1 cellular context compared by ENCODE assay signal in genomic region chr14:41662780-41663477, GRCh38.
A peak's percentile ranks its signal among the peaks of the same experiment; 100 is the strongest.
TF ChIP-seq lines count a peak whose summit lies in the region.

No MANE protein-coding gene starts in this region.

TF ChIP-seq in HepG2, 621 proteins besides CTCF, POLR2A, EP300 and RAD21 (continued from another document and continues in another):
- TF ChIP-seq, protein P1, sequence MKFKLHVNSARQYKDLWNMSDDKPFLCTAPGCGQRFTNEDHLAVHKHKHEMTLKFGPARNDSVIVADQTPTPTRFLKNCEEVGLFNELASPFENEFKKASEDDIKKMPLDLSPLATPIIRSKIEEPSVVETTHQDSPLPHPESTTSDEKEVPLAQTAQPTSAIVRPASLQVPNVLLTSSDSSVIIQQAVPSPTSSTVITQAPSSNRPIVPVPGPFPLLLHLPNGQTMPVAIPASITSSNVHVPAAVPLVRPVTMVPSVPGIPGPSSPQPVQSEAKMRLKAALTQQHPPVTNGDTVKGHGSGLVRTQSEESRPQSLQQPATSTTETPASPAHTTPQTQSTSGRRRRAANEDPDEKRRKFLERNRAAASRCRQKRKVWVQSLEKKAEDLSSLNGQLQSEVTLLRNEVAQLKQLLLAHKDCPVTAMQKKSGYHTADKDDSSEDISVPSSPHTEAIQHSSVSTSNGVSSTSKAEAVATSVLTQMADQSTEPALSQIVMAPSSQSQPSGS (CRISPR knock-in tag; IDR thresholded peaks at IDR 0.05), result peak; percentile 34; the same call in 1 of the 2 replicates
- TF ChIP-seq NR2F6 (IDR thresholded peaks at IDR 0.05) (peak; percentile 74), NR2F6 (CRISPR knock-in tag; IDR thresholded peaks at IDR 0.05) (peak; percentile 79), TARDBP (CRISPR knock-in tag; IDR thresholded peaks at IDR 0.05) (peak; percentile 77; the same call in 1 of the 2 replicates), ATM (IDR thresholded peaks at IDR 0.05; ENCODE audit: borderline replicate concordance) (no peak), FOXP4 (CRISPR knock-in tag; IDR thresholded peaks at IDR 0.05) (peak; percentile 78), MAFF (IDR thresholded peaks at IDR 0.05; ENCODE audit: low read depth, low read length) (0 out of 2 replicates have a peak, but pooled peaks have one; percentile 13), FOXJ3 (CRISPR knock-in tag; IDR thresholded peaks at IDR 0.05; ENCODE audit: borderline replicate concordance) (peak; percentile 53; the same call in 1 of the 2 replicates), MIXL1 (CRISPR knock-in tag; IDR thresholded peaks at IDR 0.05) (peak; percentile 90), NR2F2 (IDR thresholded peaks at IDR 0.05; ENCODE audit: borderline replicate concordance, low read depth) (peak; percentile 77; the same call in 1 of the 2 replicates), TBL1XR1 (IDR thresholded peaks at IDR 0.05; ENCODE audit: borderline replicate concordance, low read length, partially characterized antibody) (peak; percentile 34), ZNF230 (CRISPR knock-in tag; IDR thresholded peaks at IDR 0.05) (no peak), FOXP1 (IDR thresholded peaks at IDR 0.05) (no peak), FOXP1 (CRISPR knock-in tag; IDR thresholded peaks at IDR 0.05) (peak; percentile 86; the same call in 1 of the 2 replicates), ZNF354B (CRISPR knock-in tag; IDR thresholded peaks at IDR 0.05) (no peak), HNF4G (IDR thresholded peaks at IDR 0.05; ENCODE audit: borderline replicate concordance, low read depth, low read length) (peak; percentile 59; the same call in 1 of the 2 replicates), HNF4G (CRISPR knock-in tag; IDR thresholded peaks at IDR 0.05; ENCODE audit: borderline replicate concordance, low read depth) (no peak), TBX3 (IDR thresholded peaks at IDR 0.05; ENCODE audit: borderline replicate concordance) (peak; percentile 84), ZNF143 (CRISPR knock-in tag; IDR thresholded peaks at IDR 0.05) (no peak), DPF2 (CRISPR knock-in tag; IDR thresholded peaks at IDR 0.05; ENCODE audit: borderline replicate concordance, low read depth) (peak; percentile 70), MED1 (CRISPR knock-in tag; IDR thresholded peaks at IDR 0.05) (peak; percentile 39; the same call in 1 of the 2 replicates), NCOA2 (CRISPR knock-in tag; IDR thresholded peaks at IDR 0.05) (peak; percentile 41; the same call in 1 of the 2 replicates), ZNF609 (CRISPR knock-in tag; IDR thresholded peaks at IDR 0.05; ENCODE audit: borderline replicate concordance) (peak; percentile 86; the same call in 1 of the 2 replicates), ZSCAN22 (CRISPR knock-in tag; IDR thresholded peaks at IDR 0.05) (peak; percentile 81; the same call in 1 of the 2 replicates), ZFP36L1 (CRISPR knock-in tag; IDR thresholded peaks at IDR 0.05) (peak; percentile 54; the same call in 1 of the 2 replicates), AHDC1 (CRISPR knock-in tag; IDR thresholded peaks at IDR 0.05; ENCODE audit: borderline replicate concordance) (peak; percentile 93; the same call in 1 of the 2 replicates), ZSCAN5A (CRISPR knock-in tag; IDR thresholded peaks at IDR 0.05; ENCODE audit: borderline replicate concordance) (no peak), RARA (CRISPR knock-in tag; IDR thresholded peaks at IDR 0.05) (peak; percentile 81), ZNF570 (CRISPR knock-in tag; IDR thresholded peaks at IDR 0.05; ENCODE audit: borderline replicate concordance) (no peak), FOXA3 (CRISPR knock-in tag; IDR thresholded peaks at IDR 0.05) (peak; percentile 85), EHMT2 (IDR thresholded peaks at IDR 0.05; ENCODE audit: borderline replicate concordance, low read depth, low read length) (peak; percentile 63; the same call in 1 of the 2 replicates), SMARCE1 (IDR thresholded peaks at IDR 0.05; ENCODE audit: borderline replicate concordance) (no peak), CREM (IDR thresholded peaks at IDR 0.05) (peak; percentile 48; the same call in 1 of the 2 replicates), CREM (CRISPR knock-in tag; IDR thresholded peaks at IDR 0.05) (no peak)
- TF ChIP-seq, protein P2, sequence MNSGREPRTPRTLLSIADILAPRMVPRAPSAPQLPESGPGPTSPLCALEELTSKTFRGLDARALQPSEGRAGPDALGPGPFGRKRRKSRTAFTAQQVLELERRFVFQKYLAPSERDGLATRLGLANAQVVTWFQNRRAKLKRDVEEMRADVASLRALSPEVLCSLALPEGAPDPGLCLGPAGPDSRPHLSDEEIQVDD (CRISPR knock-in tag; IDR thresholded peaks at IDR 0.05; ENCODE audit: borderline replicate concordance), result no peak
- TF ChIP-seq, protein P3, sequence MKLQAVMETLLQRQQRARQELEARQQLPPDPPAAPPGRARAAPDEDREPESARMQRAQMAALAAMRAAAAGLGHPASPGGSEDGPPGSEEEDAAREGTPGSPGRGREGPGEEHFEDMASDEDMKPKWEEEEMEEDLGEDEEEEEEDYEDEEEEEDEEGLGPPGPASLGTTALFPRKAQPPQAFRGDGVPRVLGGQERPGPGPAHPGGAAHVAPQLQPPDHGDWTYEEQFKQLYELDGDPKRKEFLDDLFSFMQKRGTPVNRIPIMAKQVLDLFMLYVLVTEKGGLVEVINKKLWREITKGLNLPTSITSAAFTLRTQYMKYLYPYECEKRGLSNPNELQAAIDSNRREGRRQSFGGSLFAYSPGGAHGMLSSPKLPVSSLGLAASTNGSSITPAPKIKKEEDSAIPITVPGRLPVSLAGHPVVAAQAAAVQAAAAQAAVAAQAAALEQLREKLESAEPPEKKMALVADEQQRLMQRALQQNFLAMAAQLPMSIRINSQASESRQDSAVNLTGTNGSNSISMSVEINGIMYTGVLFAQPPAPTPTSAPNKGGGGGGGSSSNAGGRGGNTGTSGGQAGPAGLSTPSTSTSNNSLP (IDR thresholded peaks at IDR 0.05; ENCODE audit: low read depth, low read length), result peak; percentile 59
- TF ChIP-seq, protein P4, sequence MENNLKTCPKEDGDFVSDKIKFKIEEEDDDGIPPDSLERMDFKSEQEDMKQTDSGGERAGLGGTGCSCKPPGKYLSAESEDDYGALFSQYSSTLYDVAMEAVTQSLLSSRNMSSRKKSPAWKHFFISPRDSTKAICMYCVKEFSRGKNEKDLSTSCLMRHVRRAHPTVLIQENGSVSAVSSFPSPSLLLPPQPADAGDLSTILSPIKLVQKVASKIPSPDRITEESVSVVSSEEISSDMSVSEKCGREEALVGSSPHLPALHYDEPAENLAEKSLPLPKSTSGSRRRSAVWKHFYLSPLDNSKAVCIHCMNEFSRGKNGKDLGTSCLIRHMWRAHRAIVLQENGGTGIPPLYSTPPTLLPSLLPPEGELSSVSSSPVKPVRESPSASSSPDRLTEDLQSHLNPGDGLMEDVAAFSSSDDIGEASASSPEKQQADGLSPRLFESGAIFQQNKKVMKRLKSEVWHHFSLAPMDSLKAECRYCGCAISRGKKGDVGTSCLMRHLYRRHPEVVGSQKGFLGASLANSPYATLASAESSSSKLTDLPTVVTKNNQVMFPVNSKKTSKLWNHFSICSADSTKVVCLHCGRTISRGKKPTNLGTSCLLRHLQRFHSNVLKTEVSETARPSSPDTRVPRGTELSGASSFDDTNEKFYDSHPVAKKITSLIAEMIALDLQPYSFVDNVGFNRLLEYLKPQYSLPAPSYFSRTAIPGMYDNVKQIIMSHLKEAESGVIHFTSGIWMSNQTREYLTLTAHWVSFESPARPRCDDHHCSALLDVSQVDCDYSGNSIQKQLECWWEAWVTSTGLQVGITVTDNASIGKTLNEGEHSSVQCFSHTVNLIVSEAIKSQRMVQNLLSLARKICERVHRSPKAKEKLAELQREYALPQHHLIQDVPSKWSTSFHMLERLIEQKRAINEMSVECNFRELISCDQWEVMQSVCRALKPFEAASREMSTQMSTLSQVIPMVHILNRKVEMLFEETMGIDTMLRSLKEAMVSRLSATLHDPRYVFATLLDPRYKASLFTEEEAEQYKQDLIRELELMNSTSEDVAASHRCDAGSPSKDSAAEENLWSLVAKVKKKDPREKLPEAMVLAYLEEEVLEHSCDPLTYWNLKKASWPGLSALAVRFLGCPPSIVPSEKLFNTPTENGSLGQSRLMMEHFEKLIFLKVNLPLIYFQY (CRISPR knock-in tag; IDR thresholded peaks at IDR 0.05; ENCODE audit: borderline replicate concordance), result peak; percentile 87; the same call in 1 of the 2 replicates
